8 cellular contexts compared by ENCODE assay signal in genomic region chr12:98595152-98595988, GRCh38. TPM values are rescaled to one million over a fixed set of nuclear protein-coding genes. Genes with fewer than 3 reads are reported as not detected.
DNase-seq lines count a peak whose midpoint lies in the region; ATAC-seq and TF ChIP-seq lines count a peak whose summit lies in the region.

No MANE protein-coding gene starts in this region.

- H4K20me1 ChIP-seq in DOHH2 (ENCODE audit: control insufficient read depth, insufficient read depth, low read depth, low read length): peaks cover 37% of the 10 kb centered on the region; the same call in 1 of the 2 replicates

- H3K4me3 Mint-ChIP-seq in natural killer cell: peak overlapping the region; percentile 98

- ATAC-seq in natural killer cell (no peak), GM18498 (IDR thresholded peaks at IDR 0.05; ENCODE audit: unreplicated experiment) (no peak), GM18861 (IDR thresholded peaks at IDR 0.05; ENCODE audit: unreplicated experiment) (no peak)

- H3K9me2 ChIP-seq in DOHH2 (replicated peaks; ENCODE audit: control insufficient read depth, low read length): no peaks in the 10 kb centered on the region

- H3K9me3 ChIP-seq in DOHH2 (ENCODE audit: control insufficient read depth, insufficient read depth, low read length) (no peaks in the 10 kb centered on the region), NT2/D1 (ENCODE audit: insufficient read depth, low read length) (no peaks in the 10 kb centered on the region)

- peaks cover 63% of the 10 kb centered on the region for H3K79me2 ChIP-seq in DOHH2 (ENCODE audit: control insufficient read depth, low read length)

- peak overlapping the region; percentile 100 for H3K9ac ChIP-seq in NT2/D1 (ENCODE audit: insufficient read length, low read depth)

- DNase-seq in NT2/D1 (ENCODE audit: low read depth, low spot score): no peak
- peak; percentile 66 for DNase-seq in dermis blood vessel endothelial cell
- DNase-seq in natural killer cell: no peak
- no peak for DNase-seq in OCI-M1 (lab: John Stamatoyannopoulos, UW)
- no peak for DNase-seq in stimulated activated CD4-positive, alpha-beta T cell treated with anti-CD3 and anti-CD28 coated beads, Interleukin-15, amount 100 ng/mL, for 24 hours

- H3K4me1 Mint-ChIP-seq in natural killer cell: peaks cover 34 to 36% of the 10 kb centered on the region in 2 donors

- no peak overlapping the region for H3K27ac ChIP-seq in DOHH2 (ENCODE audit: low read depth, low read length)

- peak overlapping the region; percentile 92 to 99 for H3K27ac Mint-ChIP-seq in natural killer cell

- H3F3A ChIP-seq in DOHH2 (ENCODE audit: control insufficient read depth, insufficient read depth): peaks cover 42% of the 10 kb centered on the region

- H3K4me1 ChIP-seq in DOHH2 (ENCODE audit: control insufficient read depth, low read length) (peaks cover 26% of the 10 kb centered on the region), NT2/D1 (ENCODE audit: insufficient read depth, insufficient read length) (no peaks in the 10 kb centered on the region)

- intact Hi-C loops in natural killer cell (cut with micrococcal nuclease): loop anchor here (2.0 kb wide), 1 partner anchor 17 kb away; no protein-coding TSS in a partner anchor

- peak overlapping the region; percentile 82 for H3K4me2 ChIP-seq in DOHH2 (ENCODE audit: low read length)

- H3K36me3 ChIP-seq in DOHH2 (ENCODE audit: control insufficient read depth, low read length): peaks cover 66% of the 10 kb centered on the region
- H3K36me3 ChIP-seq in NT2/D1 (ENCODE audit: insufficient read depth, insufficient read length, low read length): peaks cover 65% of the 10 kb centered on the region

- H3K27me3 Mint-ChIP-seq in natural killer cell (ENCODE audit: low read depth in 2 of 2): no peaks in the 10 kb centered on the region

- no peaks in the 10 kb centered on the region for H3K36me3 Mint-ChIP-seq in natural killer cell

- H3K27me3 ChIP-seq in DOHH2 (ENCODE audit: control insufficient read depth, low read length) (no peaks in the 10 kb centered on the region), NT2/D1 (ENCODE audit: insufficient read depth, insufficient read length) (no peaks in the 10 kb centered on the region)

- no peaks in the 10 kb centered on the region for H3K9me3 Mint-ChIP-seq in natural killer cell

- peak overlapping the region; percentile 88 for H3K4me3 ChIP-seq in DOHH2 (ENCODE audit: low read length)
- peak overlapping the region; percentile 100 for H3K4me3 ChIP-seq in NT2/D1 (ENCODE audit: insufficient read length, low read depth)

- TF ChIP-seq CTCF in DOHH2 (IDR thresholded peaks at IDR 0.05; ENCODE audit: low read depth, low read length, poor library complexity, severe bottlenecking) (no peak), natural killer cell (IDR thresholded peaks at IDR 0.05) (no peak)

RNA-seq across cellular contexts. Expression of gene SLC25A3, which starts 1.9 kb away (rescaled TPM):
- total RNA-seq in dermis blood vessel endothelial cell (657 and 845 TPM in 2 replicates), natural killer cell (100 to 1,000 TPM; 393 to 490 (median 433) TPM)

RNA-seq across cellular contexts. Expression of gene IKBIP, which starts 49.2 kb away (rescaled TPM):
- total RNA-seq in dermis blood vessel endothelial cell: 44.4 and 51.6 TPM in 2 replicates
- 1 to 10 TPM; 3.9 to 6.3 (median 4.6) TPM for total RNA-seq in natural killer cell

RNA-seq across cellular contexts. Expression of gene APAF1, which starts 49.7 kb away (rescaled TPM):
- total RNA-seq in dermis blood vessel endothelial cell: 29.1 and 37.3 TPM in 2 replicates
- 10 to 100 TPM; 33.5 to 43.7 (median 34.9) TPM for total RNA-seq in natural killer cell
